24 cellular contexts compared by ENCODE assay signal in the genomic region with DNA sequence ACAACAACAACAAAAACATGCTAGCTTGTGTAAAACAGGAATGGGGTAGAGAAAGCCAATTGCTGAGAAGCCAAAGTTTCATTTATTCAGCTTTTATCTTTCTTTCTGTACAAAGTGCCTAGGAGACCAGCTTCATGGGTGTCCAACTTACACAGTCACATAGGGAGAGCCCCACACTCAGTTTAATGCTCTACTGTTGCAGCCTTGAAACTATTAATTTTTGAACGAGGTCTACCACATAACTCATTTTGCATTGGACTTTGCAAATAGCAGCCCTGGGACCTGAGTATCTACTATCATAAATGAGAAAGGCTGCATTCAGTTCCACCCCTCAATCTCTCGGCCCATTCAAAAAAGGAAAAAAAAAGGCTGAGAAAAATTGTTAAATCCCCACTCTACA.
DNase-seq lines count a peak whose midpoint lies in the region; ATAC-seq and TF ChIP-seq lines count a peak whose summit lies in the region.
"Had no signal": no experiment of that assay in that cellular context is flagged by ENCODE, and none has a peak within 500 bp of the region (broad histone marks: within the 10 kb centered on the region; RNA-seq: fewer than 3 reads in every experiment).

No MANE protein-coding gene starts in this region.

- TF ChIP-seq CTCF in left ventricle myocardium inferior (IDR thresholded peaks at IDR 0.05; ENCODE audit: borderline replicate concordance) (no peak), HEK293 (tag by site-specific recombination; IDR thresholded peaks at IDR 0.05) (no peak)

- intact Hi-C loops in left ventricle myocardium inferior (cut with micrococcal nuclease) (no loop called here), right cardiac atrium (cut with DNase I) (no loop called here), sciatic nerve (cut with DNase I) (no loop called here)

- no peaks in the 10 kb centered on the region for H3K36me3 ChIP-seq in left ventricle myocardium inferior
- H3K36me3 ChIP-seq in HEK293 (ENCODE audit: control insufficient read depth in 2 of 2, insufficient read depth in 1 of 2, low read length in 2 of 2) = peaks cover 0 to 2% of the 10 kb centered on the region in 2 experiments; a peak in 1 of 3 replicates
- H3K36me3 ChIP-seq: BE2C, cardiac muscle cell, upper lobe of left lung had no signal

- CTCF ChIA-PET in HEK293 (lab: Yijun Ruan, JAX) = interaction anchor here (0.7 kb wide), 1 partner anchor 66 kb away, joined by 3 read pairs; no protein-coding TSS in a partner anchor

- H3K4me1 Mint-ChIP-seq in T-helper 17 cell = peaks cover 51% of the 10 kb centered on the region

- no peaks in the 10 kb centered on the region for H3K9me3 ChIP-seq in left ventricle myocardium inferior (replicated peaks)
- H3K9me3 ChIP-seq in right cardiac atrium (ENCODE audit: control insufficient read depth, low read length) = no peaks in the 10 kb centered on the region
- no peaks in the 10 kb centered on the region for H3K9me3 ChIP-seq in HEK293 (ENCODE audit: control insufficient read depth, insufficient read depth, low read depth, low read length)
- no peaks in the 10 kb centered on the region for H3K9me3 ChIP-seq in T-helper 17 cell (ENCODE audit: control insufficient read depth, low read length, poor library complexity, severe bottlenecking)
- H3K9me3 ChIP-seq: A549, BE2C, Caco-2, MG63, upper lobe of left lung had no signal

- ATAC-seq in right cardiac atrium = no peak
- ATAC-seq in T-helper 17 cell = no peak
- peak; percentile 42 for ATAC-seq in sciatic nerve
- no peak for ATAC-seq in esophagus mucosa
- no peak for ATAC-seq in GM18511 (IDR thresholded peaks at IDR 0.05; ENCODE audit: unreplicated experiment)
- ATAC-seq: A549; activated T-cell treated with anti-CD3 and anti-CD28 coated beads, Interleukin-2, amount 50 U/mL, for 4 hours; HCT116 had no signal

- H3K4me3 ChIP-seq in left ventricle myocardium inferior = no peak overlapping the region
- H3K4me3 ChIP-seq in right cardiac atrium (ENCODE audit: low read length) = no peak overlapping the region
- no peak overlapping the region for H3K4me3 ChIP-seq in HEK293 (ENCODE audit: low read depth, low read length)
- H3K4me3 ChIP-seq: A549, cardiac muscle cell, MG63, upper lobe of left lung had no signal

- H3K27me3 ChIP-seq in left ventricle myocardium inferior (ENCODE audit: low read depth) = no peaks in the 10 kb centered on the region
- no peaks in the 10 kb centered on the region for H3K27me3 ChIP-seq in right cardiac atrium (ENCODE audit: control insufficient read depth, insufficient read depth)
- H3K27me3 ChIP-seq: BE2C, cardiac muscle cell, MG63, upper lobe of left lung had no signal

- H3K4me3 Mint-ChIP-seq in T-helper 17 cell = no peak overlapping the region
- H3K4me3 Mint-ChIP-seq: activated naive CD4-positive, alpha-beta T cell treated with anti-CD3 and anti-CD28 coated beads for 36 hours; activated T-cell treated with anti-CD3 and anti-CD28 coated beads, Interleukin-2, amount 50 U/mL, for 4 hours; dendritic cell treated with granulocyte-macrophage colony-stimulating factor and Interleukin-4, amounts not matched to agents 40 ng/mL and 50 ng/mL, for 4 days had no signal

- 58% methylated on average over 2 of the region's 2 CpGs for WGBS in right cardiac atrium

- no peaks in the 10 kb centered on the region for H3K36me3 Mint-ChIP-seq in T-helper 17 cell (ENCODE audit: low read depth)

- H3K27ac Mint-ChIP-seq in T-helper 17 cell = peak overlapping the region; percentile 56
- H3K27ac Mint-ChIP-seq: activated naive CD4-positive, alpha-beta T cell treated with anti-CD3 and anti-CD28 coated beads for 36 hours; dendritic cell treated with granulocyte-macrophage colony-stimulating factor and Interleukin-4, amounts not matched to agents 40 ng/mL and 50 ng/mL, for 4 days had no signal

- H3K4me1 ChIP-seq in left ventricle myocardium inferior (peaks cover 87% of the 10 kb centered on the region), right cardiac atrium (ENCODE audit: control insufficient read depth, insufficient read depth, low read length) (peaks cover 3% of the 10 kb centered on the region), HEK293 (ENCODE audit: control insufficient read depth, insufficient read depth, low read length) (peaks cover 18% of the 10 kb centered on the region; the same call in 1 of the 2 replicates)

- H3K27ac ChIP-seq in left ventricle myocardium inferior (replicated peaks) = peak overlapping the region; percentile 57
- no peak overlapping the region for H3K27ac ChIP-seq in right cardiac atrium (ENCODE audit: low read length)
- no peak overlapping the region for H3K27ac ChIP-seq in HEK293 (ENCODE audit: extremely low read depth, low read depth, low read length)
- H3K27ac ChIP-seq: A549, upper lobe of left lung had no signal

- DNase-seq in left ventricle myocardium inferior = no peak
- no peak for DNase-seq in right cardiac atrium
- no peak for DNase-seq in T-helper 17 cell
- DNase-seq in sciatic nerve (ENCODE audit: low spot score) = no peak
- DNase-seq in NOMO-1 treated with DMSO at 0.1 percent for 48 hours (lab: John Stamatoyannopoulos, UW; ENCODE audit: unreplicated experiment) = no peak
- DNase-seq: activated CD4-positive, CD25-positive, alpha-beta regulatory T cell treated with anti-CD3 and anti-CD28 coated beads, Interleukin-2, amount 50 U/mL, for 72 hours; activated CD8-positive, alpha-beta memory T cell treated with anti-CD3 and anti-CD28 coated beads for 24 hours; activated naive CD4-positive, alpha-beta T cell treated with anti-CD3 and anti-CD28 coated beads for 36 hours; activated T-cell treated with anti-CD3 and anti-CD28 coated beads, Interleukin-2, amount 50 U/mL, for 4 hours; BE2C; Caco-2; DND-41; mammary epithelial cell; MG63; NCI-H1436 treated with DMSO at 0.1 percent for 48 hours; NCI-H524; upper lobe of left lung had no signal

- POLR2A ChIA-PET in HEK293 (lab: Yijun Ruan, JAX) = no interaction called here

- no peaks in the 10 kb centered on the region for H3K27me3 Mint-ChIP-seq in T-helper 17 cell
- H3K27me3 Mint-ChIP-seq: dendritic cell treated with granulocyte-macrophage colony-stimulating factor and Interleukin-4, amounts not matched to agents 40 ng/mL and 50 ng/mL, for 4 days had no signal

TF ChIP-seq in HEK293, 187 proteins besides CTCF, POLR2A, EP300 and RAD21:
- TF ChIP-seq ZBTB20 (tag by site-specific recombination; IDR thresholded peaks at IDR 0.05) = peak; percentile 26; the same call in 1 of the 2 replicates
- TF ChIP-seq, protein P1, sequence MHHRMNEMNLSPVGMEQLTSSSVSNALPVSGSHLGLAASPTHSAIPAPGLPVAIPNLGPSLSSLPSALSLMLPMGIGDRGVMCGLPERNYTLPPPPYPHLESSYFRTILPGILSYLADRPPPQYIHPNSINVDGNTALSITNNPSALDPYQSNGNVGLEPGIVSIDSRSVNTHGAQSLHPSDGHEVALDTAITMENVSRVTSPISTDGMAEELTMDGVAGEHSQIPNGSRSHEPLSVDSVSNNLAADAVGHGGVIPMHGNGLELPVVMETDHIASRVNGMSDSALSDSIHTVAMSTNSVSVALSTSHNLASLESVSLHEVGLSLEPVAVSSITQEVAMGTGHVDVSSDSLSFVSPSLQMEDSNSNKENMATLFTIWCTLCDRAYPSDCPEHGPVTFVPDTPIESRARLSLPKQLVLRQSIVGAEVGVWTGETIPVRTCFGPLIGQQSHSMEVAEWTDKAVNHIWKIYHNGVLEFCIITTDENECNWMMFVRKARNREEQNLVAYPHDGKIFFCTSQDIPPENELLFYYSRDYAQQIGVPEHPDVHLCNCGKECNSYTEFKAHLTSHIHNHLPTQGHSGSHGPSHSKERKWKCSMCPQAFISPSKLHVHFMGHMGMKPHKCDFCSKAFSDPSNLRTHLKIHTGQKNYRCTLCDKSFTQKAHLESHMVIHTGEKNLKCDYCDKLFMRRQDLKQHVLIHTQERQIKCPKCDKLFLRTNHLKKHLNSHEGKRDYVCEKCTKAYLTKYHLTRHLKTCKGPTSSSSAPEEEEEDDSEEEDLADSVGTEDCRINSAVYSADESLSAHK (tag by site-specific recombination; IDR thresholded peaks at IDR 0.05) = 0 out of 2 replicates have a peak, but pooled peaks have one; percentile 17
- TF ChIP-seq YY1 (tag by site-specific recombination; IDR thresholded peaks at IDR 0.05) = no peak
